ENCODE assay signal across 8 cellular contexts in the genomic region with DNA sequence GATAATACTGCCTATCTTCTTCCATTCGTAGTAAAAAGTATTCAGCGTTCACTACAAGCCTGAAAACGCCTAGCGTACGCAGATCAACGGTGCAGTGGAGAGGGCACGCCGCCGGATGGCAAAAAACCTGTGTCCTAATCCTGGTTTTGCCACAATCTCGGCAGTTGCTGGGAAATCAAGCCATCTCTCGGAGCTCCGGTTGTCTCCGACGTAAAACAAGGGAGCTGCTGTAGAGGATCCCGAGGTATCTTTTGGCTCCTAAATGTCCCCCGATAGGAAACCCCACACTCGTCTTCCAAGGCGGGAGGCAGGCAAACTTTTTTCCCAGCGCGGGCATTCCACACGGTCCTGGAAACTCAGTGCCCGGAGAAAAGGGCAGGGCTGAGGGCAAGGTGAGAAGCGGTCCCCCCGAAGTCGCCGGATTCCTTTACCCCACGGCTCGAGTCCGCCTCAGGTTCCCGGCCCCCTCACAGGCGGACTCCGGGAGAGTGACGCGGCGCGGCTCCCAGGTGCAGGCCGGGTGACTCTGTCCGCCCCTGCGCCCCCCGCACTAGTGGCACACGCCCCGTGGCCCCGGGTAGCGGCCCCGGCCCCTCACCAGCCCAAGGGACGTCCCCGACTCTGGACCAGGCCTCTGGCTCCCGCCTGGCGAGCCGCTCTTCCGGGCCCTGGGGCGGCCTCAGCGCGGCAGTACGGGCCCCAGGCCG. TPM values are rescaled to one million over a fixed set of nuclear protein-coding genes. Genes with fewer than 3 reads are reported as not detected.
DNase-seq lines count a peak whose midpoint lies in the region; ATAC-seq and TF ChIP-seq lines count a peak whose summit lies in the region.

No MANE protein-coding gene starts in this region.

- TF ChIP-seq POLR2A in HCT116 (IDR thresholded peaks at IDR 0.05; ENCODE audit: borderline replicate concordance, extremely low read depth, insufficient read depth, insufficient read length): no peak

- H3K27ac ChIP-seq in HCT116 (ENCODE audit: low read depth, low read length) (peak overlapping the region; percentile 97), OCI-LY7 (ENCODE audit: low read depth, low read length, poor library complexity, severe bottlenecking) (peak overlapping the region; percentile 68)

- ATAC-seq in HCT116: peak; percentile 46
- ATAC-seq in HG02852 (IDR thresholded peaks at IDR 0.05; ENCODE audit: unreplicated experiment): no peak

- peak overlapping the region; percentile 95 for H3K9ac ChIP-seq in HCT116 (ENCODE audit: low read length)

- no peaks in the 10 kb centered on the region; a peak in 1 of 4 replicates for H3K36me3 ChIP-seq in HCT116 (ENCODE audit: control insufficient read depth in 1 of 2, insufficient read depth in 2 of 2, low read length in 2 of 2)
- H3K36me3 ChIP-seq in OCI-LY7 (ENCODE audit: insufficient read depth, low read length): peaks cover 6% of the 10 kb centered on the region; the same call in 1 of the 2 replicates

- no peaks in the 10 kb centered on the region for H3K27me3 ChIP-seq in HCT116 (ENCODE audit: insufficient read depth, low read length)

- H3K9me3 ChIP-seq in HCT116 (ENCODE audit: control insufficient read depth in 1 of 2, insufficient read depth in 1 of 2, low read depth in 1 of 2, low read length in 2 of 2) (no peaks in the 10 kb centered on the region), OCI-LY7 (ENCODE audit: low read length) (no peaks in the 10 kb centered on the region)

- H3K27ac Mint-ChIP-seq in activated naive CD4-positive, alpha-beta T cell treated with anti-CD3 and anti-CD28 coated beads for 36 hours: peak overlapping the region; percentile 51
- no peak overlapping the region for H3K27ac Mint-ChIP-seq in glutamatergic neuron (ENCODE audit: unreplicated experiment)

- intact Hi-C loops in HCT116 (cut with micrococcal nuclease): no loop called here
- intact Hi-C loops in OCI-LY7 (cut with micrococcal nuclease; ENCODE audit: unreplicated experiment): loop anchor here (5.0 kb wide), 3 partner anchors 281 to 486 kb away; partner anchors contain the start of genes CPEB3 and MARCHF5
- intact Hi-C loops in activated naive CD4-positive, alpha-beta T cell treated with anti-CD3 and anti-CD28 coated beads for 36 hours (cut with micrococcal nuclease): loop anchor here (5.0 kb wide), 1 partner anchor 776 kb away; the partner anchor contains the start of gene TNKS2

- TF ChIP-seq CTCF in HCT116 (IDR thresholded peaks at IDR 0.05 in 2 of 3, conservative IDR thresholded peaks at IDR 0.05 in 1 of 3; ENCODE audit: borderline replicate concordance in 1 of 3, insufficient read depth in 1 of 3, low read depth in 2 of 3, low read length in 2 of 3): peak in 2 of 3 experiments; percentile 13 to 18; a peak in 2 of 6 replicates
- 0 out of 2 replicates have a peak, but pooled peaks have one; percentile 8 for TF ChIP-seq CTCF in OCI-LY7 (conservative IDR thresholded peaks at IDR 0.05; ENCODE audit: low read length)
- TF ChIP-seq CTCF in glutamatergic neuron (IDR thresholded peaks at IDR 0.05; ENCODE audit: partially characterized antibody, unreplicated experiment): no peak

- no peak overlapping the region for H2AFZ ChIP-seq in HCT116 (ENCODE audit: low read depth, low read length, poor library complexity, severe bottlenecking)
- H2AFZ ChIP-seq in OCI-LY7 (ENCODE audit: low read length): peak overlapping the region; percentile 98

- peaks cover 6% of the 10 kb centered on the region for H3K36me3 Mint-ChIP-seq in activated naive CD4-positive, alpha-beta T cell treated with anti-CD3 and anti-CD28 coated beads for 36 hours (ENCODE audit: low read depth)
- no peaks in the 10 kb centered on the region for H3K36me3 Mint-ChIP-seq in glutamatergic neuron (ENCODE audit: unreplicated experiment)

- H3K9me3 Mint-ChIP-seq in activated naive CD4-positive, alpha-beta T cell treated with anti-CD3 and anti-CD28 coated beads for 36 hours: no peaks in the 10 kb centered on the region
- no peaks in the 10 kb centered on the region for H3K9me3 Mint-ChIP-seq in glutamatergic neuron (ENCODE audit: unreplicated experiment)

- H3K79me2 ChIP-seq in HCT116 (ENCODE audit: insufficient read depth, low read length): peaks cover 51% of the 10 kb centered on the region
- H3K79me2 ChIP-seq in OCI-LY7 (ENCODE audit: insufficient read depth, low read depth, low read length): peaks cover 25% of the 10 kb centered on the region; the same call in 1 of the 2 replicates

- H3K9me2 ChIP-seq in HCT116 (ENCODE audit: insufficient read depth): no peaks in the 10 kb centered on the region
- no peaks in the 10 kb centered on the region for H3K9me2 ChIP-seq in OCI-LY7 (ENCODE audit: insufficient read depth, low read length)

- TSS peak; percentile 70 for BruUV-seq in HCT116 (replicated peaks; lab: Mats Ljungman, UMichigan)
- no TSS peak for BruUV-seq in OCI-LY7 (replicated peaks; lab: Mats Ljungman, UMichigan)

- H4K20me1 ChIP-seq in HCT116 (ENCODE audit: insufficient read depth): no peaks in the 10 kb centered on the region; the same call in 1 of the 2 replicates
- H4K20me1 ChIP-seq in OCI-LY7 (ENCODE audit: insufficient read depth, low read length): no peaks in the 10 kb centered on the region; the same call in 1 of the 2 replicates

- TF ChIP-seq RAD21 in HCT116 (IDR thresholded peaks at IDR 0.05; ENCODE audit: low read depth): no peak

- H3K4me2 ChIP-seq in HCT116 (ENCODE audit: low read length) (peak overlapping the region; percentile 74), OCI-LY7 (ENCODE audit: low read length) (peak overlapping the region; percentile 89)

- CTCF ChIA-PET in HCT116 (lab: Charles Lee): interaction anchor here (0.8 to 4.0 kb wide), 4 partner anchors 9 to 56 kb away, joined by 3 to 26 read pairs (median 12); no protein-coding TSS in a partner anchor
- CTCF ChIA-PET in OCI-LY7 (lab: Charles Lee; ENCODE audit: unreplicated experiment): no interaction called here
- CTCF ChIA-PET in activated naive CD4-positive, alpha-beta T cell treated with anti-CD3 and anti-CD28 coated beads for 36 hours (lab: Charles Lee): interaction anchor here (0.7 to 4.7 kb wide), 8 partner anchors 9 to 62 kb away, joined by 3 to 55 read pairs (median 8); no protein-coding TSS in a partner anchor

- peak overlapping the region; percentile 74 to 88 for H3K4me3 ChIP-seq in HCT116 (replicated peaks in 1 of 2; ENCODE audit: low read depth in 1 of 2, low read length in 2 of 2)
- H3K4me3 ChIP-seq in OCI-LY7 (ENCODE audit: low read depth, low read length, poor library complexity, severe bottlenecking): peak overlapping the region; percentile 95

- H3K4me1 ChIP-seq in HCT116 (ENCODE audit: control insufficient read depth in 1 of 2, insufficient read depth in 2 of 2, low read length in 2 of 2) (peaks cover 17 to 28% of the 10 kb centered on the region in 2 experiments), OCI-LY7 (ENCODE audit: insufficient read depth, low read length, poor library complexity, severe bottlenecking) (peaks cover 29% of the 10 kb centered on the region)

- H3K4me3 Mint-ChIP-seq in activated naive CD4-positive, alpha-beta T cell treated with anti-CD3 and anti-CD28 coated beads for 36 hours: peak overlapping the region; percentile 81
- H3K4me3 Mint-ChIP-seq in glutamatergic neuron (ENCODE audit: unreplicated experiment): peak overlapping the region; percentile 76

- DNase-seq in DMS114 treated with DMSO at 0.1 percent for 48 hours (lab: John Stamatoyannopoulos, UW; ENCODE audit: unreplicated experiment) (peak; percentile 40), HCT116 (ENCODE audit: low read depth, low spot score) (no peak), OCI-LY7 (ENCODE audit: low spot score) (peak; percentile 40), glutamatergic neuron (peak; percentile 55), nucleus accumbens (lab: John Stamatoyannopoulos, UW) (peak in 35 of 56 donors; percentile 5 to 63 (median 37)), NCI-H1048 (lab: John Stamatoyannopoulos, UW) (no peak)
- peak; percentile 68 for DNase-seq in activated naive CD4-positive, alpha-beta T cell treated with anti-CD3 and anti-CD28 coated beads for 36 hours

- POLR2A ChIA-PET in HCT116 (lab: Charles Lee) (interaction anchor here (1.2 to 3.3 kb wide), 3 partner anchors 10 to 56 kb away, joined by 5 to 29 read pairs (median 5); partner anchors contain the start of gene KIF11), OCI-LY7 (lab: Charles Lee) (interaction anchor here (5.1 kb wide), 1 partner anchor 18 kb away, joined by 32 read pairs; the partner anchor contains the start of gene KIF11)

- H3K27me3 Mint-ChIP-seq in activated naive CD4-positive, alpha-beta T cell treated with anti-CD3 and anti-CD28 coated beads for 36 hours (ENCODE audit: low read depth): no peaks in the 10 kb centered on the region
- peaks cover 9% of the 10 kb centered on the region for H3K27me3 Mint-ChIP-seq in glutamatergic neuron (ENCODE audit: unreplicated experiment)

- H3K4me1 Mint-ChIP-seq in activated naive CD4-positive, alpha-beta T cell treated with anti-CD3 and anti-CD28 coated beads for 36 hours (ENCODE audit: low read depth): peaks cover 36% of the 10 kb centered on the region
- H3K4me1 Mint-ChIP-seq in glutamatergic neuron (ENCODE audit: low read depth, unreplicated experiment): peaks cover 6% of the 10 kb centered on the region

- RAD21 ChIA-PET in HCT116 (lab: Charles Lee; ENCODE audit: low non-redundant PET in 1 of 2, low total read pairs in 2 of 2, uncharacterized antibody in 2 of 2, unreplicated experiment in 2 of 2): interaction anchor here in 1 of 2 experiments (1.0 kb wide), 1 partner anchor 56 kb away, joined by 4 read pairs; no protein-coding TSS in a partner anchor

TF ChIP-seq in HCT116, 20 proteins besides CTCF, POLR2A, EP300 and RAD21:
- TF ChIP-seq FOSL1 (IDR thresholded peaks at IDR 0.05; ENCODE audit: low read depth) (no peak), CEBPB (IDR thresholded peaks at IDR 0.05; ENCODE audit: low read depth) (no peak), ZNF274 (IDR thresholded peaks at IDR 0.05; ENCODE audit: low read depth, low read length) (no peak), YY1 (IDR thresholded peaks at IDR 0.05; ENCODE audit: extremely low read depth, insufficient replicate concordance, low read depth, low read length) (no peak), ZFX (IDR thresholded peaks at IDR 0.05) (peak; percentile 98; the same call in 1 of the 2 replicates)

RNA-seq across cellular contexts. Expression of gene IDE, which starts 0.6 kb away (rescaled TPM):
- total RNA-seq in HCT116 (2021; ENCODE audit: unreplicated experiment) (55.8 TPM), OCI-LY7 (2022) (38.7 and 42.4 TPM in 2 replicates), glutamatergic neuron (ENCODE audit: unreplicated experiment) (17.2 TPM)
- 15.6 and 16.4 TPM in 2 replicates for polyA plus RNA-seq in HCT116 (2012)
- total RNA-seq in OCI-LY7 (2014; rRNA removed; shearing (Covaris generic)): 14.2 and 14.3 TPM in 2 replicates
- total RNA-seq in activated naive CD4-positive, alpha-beta T cell treated with anti-CD3 and anti-CD28 coated beads for 36 hours: 10 to 100 TPM; 30.8 to 31.2 TPM

RNA-seq across cellular contexts. Expression of gene KIF11, which starts 19.7 kb away (rescaled TPM):
- total RNA-seq in HCT116 (2021; ENCODE audit: unreplicated experiment) (33.8 TPM), OCI-LY7 (2022) (103 and 113 TPM in 2 replicates), glutamatergic neuron (ENCODE audit: unreplicated experiment) (7.2 TPM)
- polyA plus RNA-seq in HCT116 (2012): 9.3 and 13.0 TPM in 2 replicates
- 71.8 and 72.7 TPM in 2 replicates for total RNA-seq in OCI-LY7 (2014; rRNA removed; shearing (Covaris generic))
- total RNA-seq in activated naive CD4-positive, alpha-beta T cell treated with anti-CD3 and anti-CD28 coated beads for 36 hours: 10 to 100 TPM; 43.2 to 43.4 TPM

Comparison
In these comparisons a context has a peak if more than half of its experiments do, and no peak if none do; other contexts are left out.
1. DNase-seq: peak in DMS114 treated with DMSO at 0.1 percent for 48 hours (single experiment), OCI-LY7 (single experiment), activated naive CD4-positive, alpha-beta T cell treated with anti-CD3 and anti-CD28 coated beads for 36 hours (single experiment), glutamatergic neuron (single experiment) and nucleus accumbens (35 of 56); none in HCT116 (single experiment) and NCI-H1048 (single experiment).